Comparison of ENCODE assay signal across 8 cellular contexts in the genomic region with DNA sequence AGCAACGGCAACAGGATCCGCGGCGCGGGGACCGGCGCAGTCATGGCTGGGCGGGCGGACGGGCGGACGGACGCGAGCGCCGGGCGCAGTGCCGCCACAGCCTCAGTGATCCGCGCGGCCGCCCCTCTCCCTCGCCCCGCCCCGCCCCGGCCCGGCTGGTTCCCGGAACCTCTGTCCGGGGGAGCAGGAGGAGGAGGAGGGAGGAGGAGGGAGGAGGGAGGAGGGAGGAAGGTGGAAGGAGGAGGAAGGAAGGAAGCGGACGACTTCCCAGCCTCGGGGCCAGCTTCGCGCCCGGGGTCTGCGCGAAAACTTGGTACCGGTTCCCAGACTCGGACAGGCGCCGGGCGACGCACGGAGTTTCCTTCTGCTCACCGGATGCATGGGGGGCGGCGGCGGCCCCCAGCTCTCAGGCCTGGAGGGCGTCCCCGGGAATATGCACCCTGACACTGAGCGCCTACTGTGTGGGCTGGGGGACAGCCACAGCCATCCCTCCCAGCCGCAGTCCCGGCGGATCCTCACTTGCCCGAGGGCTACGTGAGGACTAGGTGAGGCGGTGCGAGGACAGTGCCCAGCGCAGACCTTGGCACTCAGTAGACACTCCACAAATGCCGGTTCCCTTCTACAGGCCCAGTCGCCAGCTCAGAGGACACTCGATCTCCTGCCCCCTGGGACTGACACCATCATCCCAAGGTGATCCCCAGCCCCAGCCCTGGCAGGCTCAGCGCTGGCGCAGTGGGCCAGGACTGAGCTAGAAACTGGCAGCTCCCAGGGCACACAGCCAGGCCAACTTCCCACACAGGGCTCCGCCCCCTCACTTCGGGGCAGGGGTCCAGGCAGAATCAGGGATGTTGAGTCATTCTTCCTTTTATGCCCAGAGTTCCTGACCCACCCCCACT. TPM values are rescaled to one million over a fixed set of nuclear protein-coding genes. Genes with fewer than 3 reads are reported as not detected.
A peak's percentile ranks its signal among the peaks of the same experiment; 100 is the strongest.
DNase-seq lines count a peak whose midpoint lies in the region; ATAC-seq and TF ChIP-seq lines count a peak whose summit lies in the region.

A gene with protein sequence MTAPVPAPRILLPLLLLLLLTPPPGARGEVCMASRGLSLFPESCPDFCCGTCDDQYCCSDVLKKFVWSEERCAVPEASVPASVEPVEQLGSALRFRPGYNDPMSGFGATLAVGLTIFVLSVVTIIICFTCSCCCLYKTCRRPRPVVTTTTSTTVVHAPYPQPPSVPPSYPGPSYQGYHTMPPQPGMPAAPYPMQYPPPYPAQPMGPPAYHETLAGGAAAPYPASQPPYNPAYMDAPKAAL (minus strand): TSS at position 124 of the 896 bp plus-strand sequence. CDS start 80 bp downstream, at position 44.

- in situ Hi-C loops in astrocyte of the cerebellum (cut with HindIII; ENCODE audit: low sequenced_read_pairs): no loop called here

- H3K27me3 ChIP-seq in right cardiac atrium (ENCODE audit: control insufficient read depth, insufficient read depth): no peaks in the 10 kb centered on the region

- DNase-seq in CD14-positive monocyte (ENCODE audit: low spot score): no peak
- DNase-seq in astrocyte of the cerebellum (ENCODE audit: low read depth): peak; percentile 55
- DNase-seq in right cardiac atrium: peak; percentile 90 to 96 (median 95)
- DNase-seq in pulmonary artery endothelial cell (ENCODE audit: low read depth, low spot score): peak; percentile 58
- DNase-seq in NCI-H510A (lab: John Stamatoyannopoulos, UW): no peak
- no peak for DNase-seq in DMS79 treated with DMSO at 0.1 percent for 48 hours (lab: John Stamatoyannopoulos, UW)

- under 1% methylated on average over 65 of the region's 66 CpGs for WGBS in right cardiac atrium

- H3K27me3 Mint-ChIP-seq in CD14-positive monocyte (ENCODE audit: low read depth in 3 of 3): peaks cover 0 to 1% (median 0%) of the 10 kb centered on the region in 3 donors
- H3K27me3 Mint-ChIP-seq in T-helper 1 cell treated with Interleukin-12 subunit alpha and Interleukin-12 subunit beta and Interleukin-4 antibody, amounts not matched to agents 30 μg/mL and 1 μg/mL, for 36 hours (ENCODE audit: low read depth): no peaks in the 10 kb centered on the region

- H3K4me1 ChIP-seq in right cardiac atrium (ENCODE audit: control insufficient read depth, insufficient read depth, low read length): peaks cover 6% of the 10 kb centered on the region

- intact Hi-C loops in CD14-positive monocyte (cut with micrococcal nuclease): no loop called here
- intact Hi-C loops in right cardiac atrium (cut with DNase I): loop anchor here in 2 of 4 donors (5.0 kb wide), 1 partner anchor 37 kb away; a partner anchor contains a TSS

- ATAC-seq in HG02642 (IDR thresholded peaks at IDR 0.05; ENCODE audit: poor library complexity, unreplicated experiment) (peak; percentile 51), right cardiac atrium (peak; percentile 93)

- TF ChIP-seq CTCF in CD14-positive monocyte (IDR thresholded peaks at IDR 0.05) (no peak), astrocyte of the cerebellum (IDR thresholded peaks at IDR 0.05; ENCODE audit: low read depth, low read length, missing control alignments) (no peak)

- H3K27ac ChIP-seq in right cardiac atrium (ENCODE audit: low read length): peak within 1 kb of the TSS; percentile 72

- peaks cover 19 to 21% of the 10 kb centered on the region in 2 donors for H3K36me3 Mint-ChIP-seq in CD14-positive monocyte
- H3K36me3 Mint-ChIP-seq in T-helper 1 cell treated with Interleukin-12 subunit alpha and Interleukin-12 subunit beta and Interleukin-4 antibody, amounts not matched to agents 30 μg/mL and 1 μg/mL, for 36 hours (ENCODE audit: low read depth): peaks cover 19% of the 10 kb centered on the region

- H3K4me1 Mint-ChIP-seq in CD14-positive monocyte: peaks cover 71% of the 10 kb centered on the region
- H3K4me1 Mint-ChIP-seq in T-helper 1 cell treated with Interleukin-12 subunit alpha and Interleukin-12 subunit beta and Interleukin-4 antibody, amounts not matched to agents 30 μg/mL and 1 μg/mL, for 36 hours (ENCODE audit: low read depth): peaks cover 50% of the 10 kb centered on the region

- H3K4me3 ChIP-seq in astrocyte of the cerebellum (ENCODE audit: low read depth, low read length) (peak within 1 kb of the TSS; percentile 76), right cardiac atrium (ENCODE audit: low read length) (peak within 1 kb of the TSS; percentile 51)

- H3K27ac Mint-ChIP-seq in CD14-positive monocyte: peak within 1 kb of the TSS; percentile 68 to 90 (median 82)
- H3K27ac Mint-ChIP-seq in T-helper 1 cell treated with Interleukin-12 subunit alpha and Interleukin-12 subunit beta and Interleukin-4 antibody, amounts not matched to agents 30 μg/mL and 1 μg/mL, for 36 hours: peak within 1 kb of the TSS; percentile 72

- peaks cover 0 to 2% (median 0%) of the 10 kb centered on the region in 7 donors for H3K9me3 Mint-ChIP-seq in CD14-positive monocyte
- no peaks in the 10 kb centered on the region for H3K9me3 Mint-ChIP-seq in T-helper 1 cell treated with Interleukin-12 subunit alpha and Interleukin-12 subunit beta and Interleukin-4 antibody, amounts not matched to agents 30 μg/mL and 1 μg/mL, for 36 hours

- H3K4me3 Mint-ChIP-seq in CD14-positive monocyte: peak within 1 kb of the TSS; percentile 89 to 90
- H3K4me3 Mint-ChIP-seq in T-helper 1 cell treated with Interleukin-12 subunit alpha and Interleukin-12 subunit beta and Interleukin-4 antibody, amounts not matched to agents 30 μg/mL and 1 μg/mL, for 36 hours: peak within 1 kb of the TSS; percentile 78

- no peaks in the 10 kb centered on the region for H3K9me3 ChIP-seq in right cardiac atrium (ENCODE audit: control insufficient read depth, low read length)

RNA-seq across cellular contexts. Expression of the gene that starts here (rescaled TPM):
- polyA plus RNA-seq in CD14-positive monocyte (100 to 1,000 TPM; 242 to 266 TPM), right cardiac atrium (57.0 TPM)
- total RNA-seq in right cardiac atrium (10 to 100 TPM; 72.9 to 93.1 (median 76.2) TPM), pulmonary artery endothelial cell (132 and 156 TPM in 2 replicates)

Comparison
In these comparisons a context has a peak if more than half of its experiments do, and no peak if none do; other contexts are left out.
1. DNase-seq: peak in astrocyte of the cerebellum (single experiment), right cardiac atrium (3 of 3) and pulmonary artery endothelial cell (single experiment); none in CD14-positive monocyte (single experiment), NCI-H510A (single experiment) and DMS79 treated with DMSO at 0.1 percent for 48 hours (single experiment).